Comparison of ENCODE assay signal across 8 cellular contexts in the genomic region with DNA sequence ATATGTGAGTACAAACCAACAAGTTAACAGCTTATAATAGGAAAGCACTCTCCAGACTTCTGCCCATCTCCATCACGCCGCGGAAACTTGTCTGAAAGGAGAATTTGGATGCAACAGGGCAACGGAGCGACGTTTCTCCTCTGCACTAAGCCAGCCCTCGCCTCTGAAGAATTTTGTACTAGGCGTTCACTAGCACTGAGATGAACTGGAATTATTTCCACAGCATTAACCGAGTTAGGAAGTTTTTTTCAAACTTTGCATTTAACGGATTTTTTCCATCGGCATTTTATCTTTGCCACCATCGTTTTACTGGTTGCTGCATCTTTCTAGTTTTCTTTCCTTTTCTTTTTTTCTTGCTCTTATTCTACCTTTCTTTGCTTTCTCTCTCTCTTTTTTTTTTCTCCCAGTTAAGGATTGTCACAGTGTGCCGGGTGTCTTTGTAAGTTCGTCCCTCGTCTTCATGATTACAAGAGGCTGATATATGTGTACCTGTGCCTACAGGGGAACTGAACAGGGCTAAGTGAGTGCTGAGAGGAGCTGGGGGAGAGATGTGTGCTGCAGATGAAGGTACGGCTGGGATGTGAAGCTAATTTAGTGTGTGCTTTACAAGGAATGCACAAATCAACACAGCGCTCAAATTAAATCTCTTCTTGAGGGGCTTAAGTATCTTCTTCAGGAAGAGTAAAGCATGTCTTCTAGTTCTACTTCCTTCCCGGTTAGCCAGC.
A peak's percentile ranks its signal among the peaks of the same experiment; 100 is the strongest.
DNase-seq lines count a peak whose midpoint lies in the region; ATAC-seq and TF ChIP-seq lines count a peak whose summit lies in the region.

No MANE protein-coding gene starts in this region.

- peaks cover 0 to 22% (median 6%) of the 10 kb centered on the region in 7 donors for H3K9me3 Mint-ChIP-seq in CD4-positive, CD25-positive, alpha-beta regulatory T cell

- H3K4me3 ChIP-seq in CD4-positive, CD25-positive, alpha-beta regulatory T cell (ENCODE audit: low read depth, low read length) = peak overlapping the region; percentile 32
- H3K4me3 ChIP-seq in HUES6 (ENCODE audit: low read depth, low read length) = peak overlapping the region; percentile 78
- H3K4me3 ChIP-seq in WERI-Rb-1 (ENCODE audit: low read depth, low read length) = peak overlapping the region; percentile 60
- H3K4me3 ChIP-seq in lung = peak overlapping the region; percentile 20

- TF ChIP-seq CTCF in WERI-Rb-1 (IDR thresholded peaks at IDR 0.05; ENCODE audit: low read depth, low read length) (no peak), lung (IDR thresholded peaks at IDR 0.05; ENCODE audit: control extremely low read depth, extremely low read depth) (no peak), omental fat pad (IDR thresholded peaks at IDR 0.05) (no peak)

- H3K27ac ChIP-seq in CD4-positive, CD25-positive, alpha-beta regulatory T cell (ENCODE audit: insufficient read depth, low read length, poor library complexity, severe bottlenecking) = no peak overlapping the region
- H3K27ac ChIP-seq in HUES6 (ENCODE audit: low read depth, low read length) (peak overlapping the region; percentile 84; the same call in 1 of the 2 replicates), WERI-Rb-1 (peak overlapping the region; percentile 96), lung (ENCODE audit: low read depth in 1 of 2, low read length in 1 of 2) (peak overlapping the region in 1 of 2 donors; percentile 84)

- H3K4me1 Mint-ChIP-seq in CD4-positive, CD25-positive, alpha-beta regulatory T cell = peaks cover 13 to 24% (median 21%) of the 10 kb centered on the region in 4 donors

- H3K9ac ChIP-seq in HUES6 (ENCODE audit: low read length) = peak overlapping the region; percentile 89

- no peak for ATAC-seq in CD4-positive, CD25-positive, alpha-beta regulatory T cell (ENCODE audit: low read depth in 2 of 2)
- ATAC-seq in lung (ENCODE audit: insufficient read depth, low FRiP score) (no peak), GM19463 (IDR thresholded peaks at IDR 0.05; ENCODE audit: unreplicated experiment) (no peak), omental fat pad (ENCODE audit: low FRiP score) (no peak), GM21447 (IDR thresholded peaks at IDR 0.05; ENCODE audit: unreplicated experiment) (no peak)

- WGBS in lung, 2 donors = 15 to 22% methylated on average over 18 of the region's 18 CpGs

- no peak overlapping the region for H3K4me3 Mint-ChIP-seq in CD4-positive, CD25-positive, alpha-beta regulatory T cell

- no peaks in the 10 kb centered on the region for H3K36me3 Mint-ChIP-seq in CD4-positive, CD25-positive, alpha-beta regulatory T cell

- peak in 1 of 3 donors; percentile 24 for DNase-seq in CD4-positive, CD25-positive, alpha-beta regulatory T cell
- DNase-seq in WERI-Rb-1 = peak; percentile 27
- no peak for DNase-seq in lung (ENCODE audit: low spot score)
- DNase-seq in AG20443 (ENCODE audit: low spot score) = no peak
- DNase-seq in omental fat pad (ENCODE audit: low spot score) = no peak

- H3K36me3 ChIP-seq in CD4-positive, CD25-positive, alpha-beta regulatory T cell (ENCODE audit: control insufficient read depth, insufficient read depth, low read length) = no peaks in the 10 kb centered on the region
- no peaks in the 10 kb centered on the region for H3K36me3 ChIP-seq in HUES6 (ENCODE audit: control insufficient read depth, insufficient read depth, low read length)
- no peaks in the 10 kb centered on the region for H3K36me3 ChIP-seq in WERI-Rb-1
- no peaks in the 10 kb centered on the region for H3K36me3 ChIP-seq in lung (ENCODE audit: control insufficient read depth in 2 of 2, insufficient read depth in 2 of 2, low read length in 2 of 2)

- peaks cover 10% of the 10 kb centered on the region for H3K27me3 Mint-ChIP-seq in CD4-positive, CD25-positive, alpha-beta regulatory T cell

- H3K27me3 ChIP-seq in CD4-positive, CD25-positive, alpha-beta regulatory T cell (ENCODE audit: control insufficient read depth, insufficient read depth, low read length) = peaks cover 81% of the 10 kb centered on the region
- H3K27me3 ChIP-seq in HUES6 (ENCODE audit: control insufficient read depth, insufficient read depth, low read length) (peaks cover 69% of the 10 kb centered on the region), WERI-Rb-1 (ENCODE audit: insufficient read depth, low read depth, severe bottlenecking) (no peaks in the 10 kb centered on the region), lung (ENCODE audit: control insufficient read depth, insufficient read depth) (peaks cover 25% of the 10 kb centered on the region)

- peaks cover 34 to 62% of the 10 kb centered on the region in 2 experiments for H3K9me3 ChIP-seq in CD4-positive, CD25-positive, alpha-beta regulatory T cell (ENCODE audit: control insufficient read depth in 2 of 2, low read length in 2 of 2)
- H3K9me3 ChIP-seq in HUES6 (ENCODE audit: control insufficient read depth, insufficient read depth, low read depth, low read length) (no peaks in the 10 kb centered on the region), WERI-Rb-1 (ENCODE audit: severe bottlenecking) (no peaks in the 10 kb centered on the region), lung (ENCODE audit: control insufficient read depth in 2 of 2, insufficient read depth in 1 of 2, low read length in 1 of 2) (peaks cover 0 to 14% of the 10 kb centered on the region in 2 donors)

- peaks cover 23% of the 10 kb centered on the region for H3K4me1 ChIP-seq in CD4-positive, CD25-positive, alpha-beta regulatory T cell (ENCODE audit: control insufficient read depth, insufficient read depth, low read length, poor library complexity, severe bottlenecking)
- H3K4me1 ChIP-seq in HUES6 (ENCODE audit: control insufficient read depth, insufficient read depth, low read length) = peaks cover 52% of the 10 kb centered on the region
- peaks cover 0 to 11% of the 10 kb centered on the region in 2 donors for H3K4me1 ChIP-seq in lung (ENCODE audit: control insufficient read depth in 2 of 2, insufficient read depth in 2 of 2, low read length in 2 of 2)

- H3K27ac Mint-ChIP-seq in CD4-positive, CD25-positive, alpha-beta regulatory T cell = no peak overlapping the region

Comparison
In these comparisons a context has a peak if more than half of its experiments do, and no peak if none do; other contexts are left out.
1. H3K4me3 ChIP-seq: peak in every context shown above with its lines; median percentile 78 in HUES6; 60 in WERI-Rb-1; 32 in CD4-positive, CD25-positive, alpha-beta regulatory T cell; 20 in lung.